14 cellular contexts compared by ENCODE assay signal in the genomic region with DNA sequence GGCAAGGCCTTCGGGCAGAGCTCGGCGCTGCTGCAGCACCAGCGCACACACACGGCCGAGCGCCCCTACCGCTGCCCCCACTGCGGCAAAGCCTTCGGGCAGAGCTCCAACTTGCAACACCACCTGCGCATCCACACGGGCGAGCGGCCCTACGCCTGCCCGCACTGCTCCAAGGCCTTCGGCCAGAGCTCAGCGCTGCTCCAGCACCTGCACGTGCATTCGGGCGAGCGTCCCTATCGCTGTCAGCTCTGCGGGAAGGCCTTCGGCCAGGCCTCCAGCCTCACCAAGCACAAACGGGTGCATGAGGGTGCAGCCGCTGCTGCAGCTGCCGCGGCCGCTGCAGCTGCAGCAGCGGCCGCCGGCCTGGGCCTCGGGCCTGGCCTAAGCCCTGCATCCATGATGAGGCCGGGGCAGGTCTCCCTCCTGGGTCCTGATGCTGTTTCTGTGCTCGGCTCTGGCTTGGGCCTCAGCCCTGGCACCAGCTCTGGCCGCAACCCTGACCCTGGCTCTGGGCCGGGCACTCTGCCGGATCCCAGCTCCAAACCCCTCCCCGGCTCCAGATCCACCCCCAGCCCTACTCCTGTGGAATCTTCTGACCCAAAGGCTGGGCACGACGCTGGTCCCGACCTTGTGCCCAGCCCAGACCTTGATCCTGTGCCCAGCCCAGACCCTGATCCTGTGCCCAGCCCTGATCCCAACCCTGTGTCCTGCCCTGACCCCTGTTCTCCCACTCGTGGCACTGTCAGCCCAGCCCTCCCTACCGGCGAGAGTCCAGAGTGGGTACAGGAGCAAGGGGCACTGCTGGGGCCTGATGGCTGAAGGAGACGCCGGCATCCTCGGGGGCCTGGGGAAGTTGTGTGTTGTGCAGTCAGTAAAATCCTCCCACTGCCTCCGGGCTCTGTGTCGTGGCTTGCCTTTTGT. TPM values are rescaled to one million over a fixed set of nuclear protein-coding genes. Genes with fewer than 3 reads are reported as not detected.
"Had no signal": no experiment of that assay in that cellular context is flagged by ENCODE, and none has a peak within 500 bp of the region (broad histone marks: within the 10 kb centered on the region; RNA-seq: fewer than 3 reads in every experiment).

No MANE protein-coding gene starts in this region.

- H3K27me3 ChIP-seq: colonic mucosa, pancreas, upper lobe of left lung had no signal

- H3K4me3 ChIP-seq: colonic mucosa, pancreas, SK-N-MC, smooth muscle cell, upper lobe of left lung had no signal

- ATAC-seq: left cardiac atrium; pancreas; stimulated activated naive B cell treated with anti-CD40 and anti-IgM and Interleukin-4, amounts not matched to agents 10 μg/mL and 1 μg/mL and 100 μg/mL, for 72 hours; T-cell had no signal

- DNase-seq: activated CD4-positive, alpha-beta memory T cell treated with anti-CD3 and anti-CD28 coated beads, Interleukin-2, amount 10 ng/mL, durations not matched to agents 7 days and 5 days; activated CD8-positive, alpha-beta memory T cell treated with anti-CD3 and anti-CD28 coated beads, Interleukin-2, amount 50 U/mL, for 4 hours; activated naive CD8-positive, alpha-beta T cell treated with anti-CD3 and anti-CD28 coated beads, Interleukin-2, amount 10 ng/mL, durations not matched to agents 7 days and 5 days; colonic mucosa; effector memory CD4-positive, alpha-beta T cell; left cardiac atrium; nephron progenitor cell; stimulated activated naive B cell treated with anti-CD40 and anti-IgM and Interleukin-4, amounts not matched to agents 10 μg/mL and 1 μg/mL and 100 μg/mL, for 72 hours; T-cell; T1000 had no signal

- H3K27ac ChIP-seq: colonic mucosa, pancreas, SK-N-MC had no signal

RNA-seq across cellular contexts. Expression of gene PEX11G, which starts 31.6 kb away (rescaled TPM):
- total RNA-seq: smooth muscle cell had no signal
